ENCODE assay signal across 1 cellular context in genomic region chr9:105330755-105331154, GRCh38.
TF ChIP-seq lines count a peak whose summit lies in the region.

No MANE protein-coding gene starts in this region.

TF ChIP-seq in HepG2, 621 proteins besides CTCF, POLR2A, EP300 and RAD21 (continued from another document and continues in another):
- no peak for TF ChIP-seq RARG (CRISPR knock-in tag; IDR thresholded peaks at IDR 0.05; ENCODE audit: low read depth)
- no peak for TF ChIP-seq ZNF510 (CRISPR knock-in tag; IDR thresholded peaks at IDR 0.05; ENCODE audit: low read depth)
- no peak for TF ChIP-seq PAF1 (CRISPR knock-in tag; IDR thresholded peaks at IDR 0.05)
- TF ChIP-seq ZNF253 (CRISPR knock-in tag; IDR thresholded peaks at IDR 0.05; ENCODE audit: borderline replicate concordance) = no peak
- TF ChIP-seq KDM6A (CRISPR knock-in tag; IDR thresholded peaks at IDR 0.05; ENCODE audit: low read depth) = peak; percentile 66; the same call in 1 of the 2 replicates
- TF ChIP-seq HNRNPLL (IDR thresholded peaks at IDR 0.05; ENCODE audit: low read depth, low read length, poor library complexity, severe bottlenecking) = no peak
- no peak for TF ChIP-seq ZNF30 (CRISPR knock-in tag; IDR thresholded peaks at IDR 0.05)
- no peak for TF ChIP-seq TRAFD1 (CRISPR knock-in tag; IDR thresholded peaks at IDR 0.05; ENCODE audit: borderline replicate concordance)
- no peak for TF ChIP-seq MEIS2 (CRISPR knock-in tag; IDR thresholded peaks at IDR 0.05)
- TF ChIP-seq HMGXB4 (CRISPR knock-in tag; IDR thresholded peaks at IDR 0.05; ENCODE audit: borderline replicate concordance in 1 of 2, low read depth in 1 of 2) = no peak
- TF ChIP-seq ZNF251 (CRISPR knock-in tag; IDR thresholded peaks at IDR 0.05) = no peak
- no peak for TF ChIP-seq PCBP1 (IDR thresholded peaks at IDR 0.05; ENCODE audit: borderline replicate concordance, low read depth, low read length)
- no peak for TF ChIP-seq ZNF616 (CRISPR knock-in tag; IDR thresholded peaks at IDR 0.05; ENCODE audit: low read depth)
- no peak for TF ChIP-seq CERS6 (CRISPR knock-in tag; IDR thresholded peaks at IDR 0.05)
- no peak for TF ChIP-seq HDAC6 (IDR thresholded peaks at IDR 0.05; ENCODE audit: low read depth, low read length)
- TF ChIP-seq FOXA3 (CRISPR knock-in tag; IDR thresholded peaks at IDR 0.05) = peak; percentile 72
- no peak for TF ChIP-seq CENPBD1 (CRISPR knock-in tag; IDR thresholded peaks at IDR 0.05; ENCODE audit: borderline replicate concordance, low read depth)
- no peak for TF ChIP-seq FOXA1 (IDR thresholded peaks at IDR 0.05)
- TF ChIP-seq FOXA1 (CRISPR knock-in tag; IDR thresholded peaks at IDR 0.05) = peak; percentile 16; the same call in 1 of the 2 replicates
- no peak for TF ChIP-seq ZNF382 (CRISPR knock-in tag; IDR thresholded peaks at IDR 0.05; ENCODE audit: borderline replicate concordance)
- no peak for TF ChIP-seq PLRG1 (conservative IDR thresholded peaks at IDR 0.05)
- no peak for TF ChIP-seq NR2F1 (CRISPR knock-in tag; IDR thresholded peaks at IDR 0.05)
- TF ChIP-seq HOMEZ (CRISPR knock-in tag; IDR thresholded peaks at IDR 0.05; ENCODE audit: low read depth) = peak; percentile 76; the same call in 1 of the 2 replicates
- peak in 1 of 2 experiments; percentile 16; a peak in 1 of 4 replicates for TF ChIP-seq MAFK (conservative IDR thresholded peaks at IDR 0.05 in 1 of 2, IDR thresholded peaks at IDR 0.05 in 1 of 2; ENCODE audit: low read length in 2 of 2)
- TF ChIP-seq ZNF83 (CRISPR knock-in tag; IDR thresholded peaks at IDR 0.05; ENCODE audit: borderline replicate concordance) = no peak
- TF ChIP-seq SYNCRIP (IDR thresholded peaks at IDR 0.05; ENCODE audit: insufficient read depth, low read depth, low read length) = no peak
- no peak for TF ChIP-seq ETV6 (CRISPR knock-in tag; conservative IDR thresholded peaks at IDR 0.05)
- no peak for TF ChIP-seq ZNF550 (CRISPR knock-in tag; IDR thresholded peaks at IDR 0.05; ENCODE audit: borderline replicate concordance)
- TF ChIP-seq E2F1 (CRISPR knock-in tag; IDR thresholded peaks at IDR 0.05) = no peak
- no peak for TF ChIP-seq MTA3 (CRISPR knock-in tag; IDR thresholded peaks at IDR 0.05)
- no peak for TF ChIP-seq ZNF792 (CRISPR knock-in tag; IDR thresholded peaks at IDR 0.05)
- no peak for TF ChIP-seq ZFP41 (CRISPR knock-in tag; IDR thresholded peaks at IDR 0.05; ENCODE audit: borderline replicate concordance)
- no peak for TF ChIP-seq ZNF101 (CRISPR knock-in tag; IDR thresholded peaks at IDR 0.05; ENCODE audit: borderline replicate concordance, low read depth)
- no peak for TF ChIP-seq SRY (CRISPR knock-in tag; IDR thresholded peaks at IDR 0.05)
- peak; percentile 50; the same call in 1 of the 2 replicates for TF ChIP-seq REPIN1 (CRISPR knock-in tag; IDR thresholded peaks at IDR 0.05; ENCODE audit: borderline replicate concordance, low read depth)
- TF ChIP-seq ARID5B (CRISPR knock-in tag; IDR thresholded peaks at IDR 0.05) = peak; percentile 87
- TF ChIP-seq ZBTB14 (CRISPR knock-in tag; IDR thresholded peaks at IDR 0.05) = no peak
- TF ChIP-seq TCF12 (IDR thresholded peaks at IDR 0.05) = no peak
- no peak for TF ChIP-seq TCF12 (CRISPR knock-in tag; IDR thresholded peaks at IDR 0.05)
- no peak for TF ChIP-seq ZNF263 (CRISPR knock-in tag; IDR thresholded peaks at IDR 0.05)
- TF ChIP-seq SIX4 (CRISPR knock-in tag; IDR thresholded peaks at IDR 0.05) = no peak
- no peak for TF ChIP-seq ZSCAN20 (CRISPR knock-in tag; IDR thresholded peaks at IDR 0.05; ENCODE audit: borderline replicate concordance)
- TF ChIP-seq FOXK2 (IDR thresholded peaks at IDR 0.05) = no peak
- TF ChIP-seq ELF4 (CRISPR knock-in tag; IDR thresholded peaks at IDR 0.05; ENCODE audit: borderline replicate concordance) = no peak
- no peak for TF ChIP-seq IKZF5 (CRISPR knock-in tag; IDR thresholded peaks at IDR 0.05)
- TF ChIP-seq SOX5 (CRISPR knock-in tag; IDR thresholded peaks at IDR 0.05; ENCODE audit: borderline replicate concordance) = peak; percentile 55; the same call in 1 of the 2 replicates
- TF ChIP-seq ZNF546 (CRISPR knock-in tag; conservative IDR thresholded peaks at IDR 0.05) = no peak
- no peak for TF ChIP-seq ZNF552 (CRISPR knock-in tag; IDR thresholded peaks at IDR 0.05; ENCODE audit: borderline replicate concordance)
- TF ChIP-seq SOX6 (IDR thresholded peaks at IDR 0.05) = no peak
- peak; percentile 51; the same call in 1 of the 2 replicates for TF ChIP-seq SOX6 (CRISPR knock-in tag; IDR thresholded peaks at IDR 0.05)
- TF ChIP-seq HNF4A (CRISPR knock-in tag; IDR thresholded peaks at IDR 0.05) = peak; percentile 76
- TF ChIP-seq NR2F2 (IDR thresholded peaks at IDR 0.05; ENCODE audit: borderline replicate concordance, low read depth) = no peak
- no peak for TF ChIP-seq RBM22 (optimal IDR thresholded peaks at IDR 0.05; ENCODE audit: low read length)
- no peak for TF ChIP-seq DNMT3B (CRISPR knock-in tag; conservative IDR thresholded peaks at IDR 0.05)
- no peak for TF ChIP-seq HES4 (CRISPR knock-in tag; IDR thresholded peaks at IDR 0.05; ENCODE audit: borderline replicate concordance)
- TF ChIP-seq FOXP1 (IDR thresholded peaks at IDR 0.05) = no peak
- peak; percentile 63 for TF ChIP-seq FOXP1 (CRISPR knock-in tag; IDR thresholded peaks at IDR 0.05)
- no peak for TF ChIP-seq PAX8 (CRISPR knock-in tag; IDR thresholded peaks at IDR 0.05; ENCODE audit: borderline replicate concordance)
- peak; percentile 92 for TF ChIP-seq ARID3A (IDR thresholded peaks at IDR 0.05; ENCODE audit: low read depth, low read length)
